Comparison of ENCODE assay signal across 1 cellular context in the genomic region with DNA sequence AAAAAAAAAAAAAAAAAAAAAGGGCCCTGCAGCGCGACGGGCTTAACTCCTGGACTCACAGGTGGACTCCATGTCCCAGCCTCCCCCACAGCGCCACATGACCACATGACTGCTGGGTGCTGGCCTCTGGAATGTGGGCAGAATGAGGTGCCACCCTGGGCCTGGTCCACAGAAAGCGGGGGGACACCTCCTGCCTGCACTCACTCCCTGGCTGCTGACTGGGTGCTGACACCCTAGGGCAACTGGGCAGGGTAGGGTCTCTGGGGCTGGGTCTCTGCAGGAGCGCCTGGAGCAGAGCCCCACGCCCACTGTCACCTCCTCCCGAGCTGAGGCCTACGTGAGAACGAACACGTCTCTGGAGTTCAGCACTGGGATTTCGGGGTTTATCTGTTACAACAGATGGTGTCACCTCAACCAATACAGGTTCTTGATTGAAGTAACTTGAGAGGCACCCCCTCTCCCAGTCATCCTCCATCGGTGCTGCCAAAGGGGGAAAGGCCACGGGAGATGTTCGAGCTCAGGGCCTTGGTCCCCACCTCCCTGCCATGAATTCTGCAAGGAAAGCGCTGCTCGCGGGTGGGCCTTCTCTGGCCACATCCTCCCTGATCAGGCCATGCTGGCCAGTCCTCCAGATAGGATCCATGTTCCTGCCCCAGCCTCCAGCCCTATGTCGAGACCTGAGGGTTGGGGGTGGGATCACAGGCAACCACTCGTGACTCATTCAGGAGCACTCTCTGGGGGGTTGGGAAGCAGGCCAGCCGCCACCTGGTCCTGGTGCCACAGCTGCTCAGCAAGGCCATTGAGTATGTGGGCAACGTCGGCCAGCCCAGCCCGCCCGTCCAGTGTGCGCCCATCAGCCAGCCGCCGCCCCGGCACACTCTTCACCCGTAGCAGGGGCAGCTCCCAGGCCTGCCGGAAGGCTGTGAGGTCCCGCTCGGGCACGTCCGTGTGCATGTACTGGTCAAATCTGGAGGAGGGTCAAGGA.
TF ChIP-seq lines count a peak whose summit lies in the region.

No MANE protein-coding gene starts in this region.

TF ChIP-seq in K562, 482 proteins besides CTCF, POLR2A, EP300 and RAD21 (continued from another document):
- no peak for TF ChIP-seq ZMIZ1 (IDR thresholded peaks at IDR 0.05; ENCODE audit: low read depth in 2 of 2, low read length in 2 of 2)
